Comparison of ENCODE assay signal across 1 cellular context in the genomic region with DNA sequence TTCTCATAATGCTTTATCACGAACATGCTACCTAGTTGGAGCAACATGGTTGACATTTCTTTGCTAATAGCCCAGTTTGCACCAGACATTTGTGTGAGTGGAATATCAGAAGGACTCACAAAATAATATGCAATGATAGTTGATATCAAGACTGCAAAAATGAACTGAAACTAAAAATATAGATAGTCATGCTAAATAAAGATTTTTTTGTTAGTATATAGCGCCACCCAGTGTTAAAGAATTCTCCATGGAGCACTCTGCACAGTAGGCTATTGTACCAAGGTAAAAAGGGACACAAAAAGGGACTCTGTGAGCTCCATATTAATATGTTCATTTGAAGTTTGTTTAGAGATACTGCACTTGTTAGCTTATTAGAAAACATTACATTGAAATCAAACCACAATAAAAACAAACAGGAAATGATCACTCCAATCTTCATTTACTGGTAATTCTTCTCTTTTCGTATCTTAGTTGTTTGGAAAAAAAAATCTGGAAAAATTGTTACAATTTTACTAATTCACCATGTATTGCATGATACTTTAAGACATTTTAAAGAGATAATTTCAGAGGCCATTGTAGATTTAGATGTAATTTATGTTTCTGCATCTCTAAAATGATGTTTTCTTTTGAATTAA.
TF ChIP-seq lines count a peak whose summit lies in the region.

No MANE protein-coding gene starts in this region.

TF ChIP-seq in A549, 52 proteins besides CTCF, POLR2A, EP300 and RAD21 (continued from another document):
- TF ChIP-seq, protein P1, sequence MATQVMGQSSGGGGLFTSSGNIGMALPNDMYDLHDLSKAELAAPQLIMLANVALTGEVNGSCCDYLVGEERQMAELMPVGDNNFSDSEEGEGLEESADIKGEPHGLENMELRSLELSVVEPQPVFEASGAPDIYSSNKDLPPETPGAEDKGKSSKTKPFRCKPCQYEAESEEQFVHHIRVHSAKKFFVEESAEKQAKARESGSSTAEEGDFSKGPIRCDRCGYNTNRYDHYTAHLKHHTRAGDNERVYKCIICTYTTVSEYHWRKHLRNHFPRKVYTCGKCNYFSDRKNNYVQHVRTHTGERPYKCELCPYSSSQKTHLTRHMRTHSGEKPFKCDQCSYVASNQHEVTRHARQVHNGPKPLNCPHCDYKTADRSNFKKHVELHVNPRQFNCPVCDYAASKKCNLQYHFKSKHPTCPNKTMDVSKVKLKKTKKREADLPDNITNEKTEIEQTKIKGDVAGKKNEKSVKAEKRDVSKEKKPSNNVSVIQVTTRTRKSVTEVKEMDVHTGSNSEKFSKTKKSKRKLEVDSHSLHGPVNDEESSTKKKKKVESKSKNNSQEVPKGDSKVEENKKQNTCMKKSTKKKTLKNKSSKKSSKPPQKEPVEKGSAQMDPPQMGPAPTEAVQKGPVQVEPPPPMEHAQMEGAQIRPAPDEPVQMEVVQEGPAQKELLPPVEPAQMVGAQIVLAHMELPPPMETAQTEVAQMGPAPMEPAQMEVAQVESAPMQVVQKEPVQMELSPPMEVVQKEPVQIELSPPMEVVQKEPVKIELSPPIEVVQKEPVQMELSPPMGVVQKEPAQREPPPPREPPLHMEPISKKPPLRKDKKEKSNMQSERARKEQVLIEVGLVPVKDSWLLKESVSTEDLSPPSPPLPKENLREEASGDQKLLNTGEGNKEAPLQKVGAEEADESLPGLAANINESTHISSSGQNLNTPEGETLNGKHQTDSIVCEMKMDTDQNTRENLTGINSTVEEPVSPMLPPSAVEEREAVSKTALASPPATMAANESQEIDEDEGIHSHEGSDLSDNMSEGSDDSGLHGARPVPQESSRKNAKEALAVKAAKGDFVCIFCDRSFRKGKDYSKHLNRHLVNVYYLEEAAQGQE (IDR thresholded peaks at IDR 0.05): no peak
- TF ChIP-seq SREBF2 (IDR thresholded peaks at IDR 0.05) (no peak), HOXB5 (CRISPR knock-in tag; IDR thresholded peaks at IDR 0.05) (no peak), FOXS1 (CRISPR knock-in tag; IDR thresholded peaks at IDR 0.05) (no peak), RFX5 (IDR thresholded peaks at IDR 0.05) (no peak), NFE2L2 (conservative IDR thresholded peaks at IDR 0.05; ENCODE audit: low read length) (no peak), RARB (CRISPR knock-in tag; IDR thresholded peaks at IDR 0.05) (no peak)
